Comparison of ENCODE assay signal across 16 cellular contexts in genomic region chr4:151667025-151667424, GRCh38.
DNase-seq lines count a peak whose midpoint lies in the region; ATAC-seq and TF ChIP-seq lines count a peak whose summit lies in the region.
"Had no signal": no experiment of that assay in that cellular context is flagged by ENCODE, and none has a peak within 500 bp of the region (broad histone marks: within the 10 kb centered on the region; RNA-seq: fewer than 3 reads in every experiment).

No MANE protein-coding gene starts in this region.

- H3K27me3 ChIP-seq in hepatocyte (no peaks in the 10 kb centered on the region), thyroid gland (no peaks in the 10 kb centered on the region)
- H3K27me3 ChIP-seq: pancreas had no signal

- peaks cover 8% of the 10 kb centered on the region for H3K4me1 ChIP-seq in hepatocyte (ENCODE audit: insufficient read depth)
- no peaks in the 10 kb centered on the region for H3K4me1 ChIP-seq in thyroid gland
- H3K4me1 ChIP-seq: pancreas had no signal

- H3K9me3 ChIP-seq in hepatocyte (ENCODE audit: low read depth) (no peaks in the 10 kb centered on the region), thyroid gland (no peaks in the 10 kb centered on the region)
- H3K9me3 ChIP-seq: pancreas had no signal

- 44% methylated on average over 3 of the region's 3 CpGs for WGBS in hepatocyte (ENCODE audit: low lambda C conversion rate, missing lambda C conversion rate)
- WGBS in thyroid gland, 2 donors, result 66 to 73% methylated on average over 3 of the region's 3 CpGs

- in situ Hi-C loops in G401 (cut with HindIII; ENCODE audit: low sequenced_read_pairs), result no loop called here

- intact Hi-C loops in thyroid gland (cut with DNase I), result no loop called here

- H3K9me2 ChIP-seq in hepatocyte (replicated peaks; ENCODE audit: insufficient read depth), result no peaks in the 10 kb centered on the region

- no peaks in the 10 kb centered on the region for H3K79me2 ChIP-seq in hepatocyte

- TF ChIP-seq CTCF in AG10803 (conservative IDR thresholded peaks at IDR 0.05; ENCODE audit: low read length), result no peak
- TF ChIP-seq CTCF in hepatocyte (IDR thresholded peaks at IDR 0.05; ENCODE audit: poor library complexity), result no peak
- TF ChIP-seq CTCF in thyroid gland (IDR thresholded peaks at IDR 0.05), result no peak

- DNase-seq in AG10803 (ENCODE audit: low read depth) (peak; percentile 75), G401 (ENCODE audit: low spot score) (peak; percentile 44), NOMO-1 treated with DMSO at 0.1 percent for 48 hours (lab: John Stamatoyannopoulos, UW; ENCODE audit: unreplicated experiment) (peak; percentile 84), hepatocyte (ENCODE audit: low spot score) (peak; percentile 48), thyroid gland (no peak)
- no peak for DNase-seq in stimulated activated CD4-positive, alpha-beta T cell treated with anti-CD3 and anti-CD28 coated beads, Interleukin-12 subunit alpha, Interleukin-12 subunit beta, amount 100 ng/mL, for 4 hours
- DNase-seq: activated T-cell treated with anti-CD3 and anti-CD28 coated beads, Interleukin-2, amount 50 U/mL, for 4 hours; EL; glutamatergic neuron; kidney; NCI-H1694 treated with DMSO at 0.1 percent for 48 hours; pancreas; T-helper 17 cell had no signal

- H2AFZ ChIP-seq in hepatocyte, result no peak overlapping the region

- no peak overlapping the region for H3K4me2 ChIP-seq in hepatocyte
- H3K4me2 ChIP-seq: KMS-11 had no signal

- no peaks in the 10 kb centered on the region for H4K20me1 ChIP-seq in hepatocyte (ENCODE audit: insufficient read depth, poor library complexity, severe bottlenecking)

- H3K4me3 ChIP-seq in AG10803 (ENCODE audit: low read length) (no peak overlapping the region), hepatocyte (no peak overlapping the region), thyroid gland (replicated peaks in 1 of 3) (no peak overlapping the region)
- H3K4me3 ChIP-seq: pancreas had no signal

- H3K27ac ChIP-seq in hepatocyte, result peak overlapping the region; percentile 72
- H3K27ac ChIP-seq in thyroid gland, result no peak overlapping the region
- H3K27ac ChIP-seq: KMS-11, pancreas had no signal

- no peak for TF ChIP-seq POLR2A in thyroid gland (IDR thresholded peaks at IDR 0.05)

- no peak for ATAC-seq in GM21528 (IDR thresholded peaks at IDR 0.05; ENCODE audit: low FRiP score, unreplicated experiment)
- ATAC-seq: activated T-cell treated with anti-CD3 and anti-CD28 coated beads, Interleukin-2, amount 50 U/mL, for 4 hours; HCT116; T-helper 17 cell had no signal

- H3K36me3 ChIP-seq in hepatocyte (replicated peaks; ENCODE audit: insufficient read depth, low read depth), result no peaks in the 10 kb centered on the region
- H3K36me3 ChIP-seq in thyroid gland, result peaks cover 0 to 3% of the 10 kb centered on the region in 2 donors

Comparison
In these comparisons a context has a peak if more than half of its experiments do, and no peak if none do; other contexts are left out.
1. DNase-seq: peak in AG10803 (single experiment), G401 (single experiment), NOMO-1 treated with DMSO at 0.1 percent for 48 hours (single experiment) and hepatocyte (single experiment); none in stimulated activated CD4-positive, alpha-beta T cell treated with anti-CD3 and anti-CD28 coated beads, Interleukin-12 subunit alpha, Interleukin-12 subunit beta, amount 100 ng/mL, for 4 hours (single experiment) and thyroid gland (0 of 2).